ENCODE assay signal across 18 cellular contexts in the genomic region with DNA sequence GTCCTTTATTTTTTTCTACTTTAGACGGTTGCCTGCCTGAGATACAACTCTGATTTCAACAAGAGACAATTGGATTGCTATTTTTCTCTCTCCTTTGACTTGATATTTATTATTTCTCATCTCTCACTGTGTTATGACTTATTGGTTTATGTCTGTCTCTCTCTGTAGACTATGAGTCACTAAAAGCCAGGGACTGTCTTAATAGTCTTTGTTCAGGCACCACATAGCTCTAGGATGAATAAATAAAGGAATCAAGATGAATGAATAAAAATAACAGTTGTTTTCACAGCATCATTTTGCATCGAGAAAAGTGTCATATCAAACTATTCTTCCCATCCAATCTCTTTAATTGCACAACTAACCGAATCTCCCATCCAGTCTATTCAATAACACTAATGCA. TPM values are rescaled to one million over a fixed set of nuclear protein-coding genes. Genes with fewer than 3 reads are reported as not detected.
DNase-seq lines count a peak whose midpoint lies in the region; ATAC-seq and TF ChIP-seq lines count a peak whose summit lies in the region.
"Had no signal": no experiment of that assay in that cellular context is flagged by ENCODE, and none has a peak within 500 bp of the region (broad histone marks: within the 10 kb centered on the region; RNA-seq: fewer than 3 reads in every experiment).

No MANE protein-coding gene starts in this region.

- peak overlapping the region; percentile 36 for H3K27ac Mint-ChIP-seq in activated naive CD8-positive, alpha-beta T cell
- no peak overlapping the region for H3K27ac Mint-ChIP-seq in type B pancreatic cell
- H3K27ac Mint-ChIP-seq: IgD-negative memory B cell had no signal

- ATAC-seq in HG03469 (IDR thresholded peaks at IDR 0.05; ENCODE audit: unreplicated experiment) (no peak), GM21825 (IDR thresholded peaks at IDR 0.05; ENCODE audit: unreplicated experiment) (no peak)

- peaks cover 10% of the 10 kb centered on the region for H3K9me3 Mint-ChIP-seq in activated naive CD8-positive, alpha-beta T cell (ENCODE audit: low read depth)
- peaks cover 11% of the 10 kb centered on the region for H3K9me3 Mint-ChIP-seq in type B pancreatic cell

- TF ChIP-seq CTCF in type B pancreatic cell (conservative IDR thresholded peaks at IDR 0.05) = no peak

- peaks cover 30% of the 10 kb centered on the region for H3K4me1 Mint-ChIP-seq in activated naive CD8-positive, alpha-beta T cell (ENCODE audit: low read depth)
- no peaks in the 10 kb centered on the region for H3K4me1 Mint-ChIP-seq in type B pancreatic cell (ENCODE audit: unreplicated experiment)
- H3K4me1 Mint-ChIP-seq: IgD-negative memory B cell had no signal

- H3K27me3 Mint-ChIP-seq in activated naive CD8-positive, alpha-beta T cell = no peaks in the 10 kb centered on the region
- H3K27me3 Mint-ChIP-seq in type B pancreatic cell = no peaks in the 10 kb centered on the region

- H3K4me3 Mint-ChIP-seq in activated naive CD8-positive, alpha-beta T cell = no peak overlapping the region
- no peak overlapping the region for H3K4me3 Mint-ChIP-seq in type B pancreatic cell
- H3K4me3 Mint-ChIP-seq: IgD-negative memory B cell had no signal

- peak; percentile 44 for DNase-seq in COLO829 (ENCODE audit: low spot score)
- peak; percentile 45 for DNase-seq in HT1080 (ENCODE audit: low read depth)
- peak; percentile 88 for DNase-seq in foreskin melanocyte
- no peak for DNase-seq in type B pancreatic cell (ENCODE audit: extremely low spot score, unreplicated experiment)
- DNase-seq in cerebellum (ENCODE audit: low spot score) = no peak
- DNase-seq: activated CD8-positive, alpha-beta memory T cell treated with anti-CD3 and anti-CD28 coated beads for 24 hours; activated effector memory CD4-positive, alpha-beta T cell treated with anti-CD3 and anti-CD28 coated beads, Interleukin-2, amount 50 U/mL, for 16 hours; DMS53; NCI-H1105; NCI-H2171; NCI-H82; stimulated activated CD4-positive, alpha-beta T cell treated with anti-CD3 and anti-CD28 coated beads, Interleukin-4, amount 100 ng/mL, for 1 hour; tibial artery had no signal

- no peaks in the 10 kb centered on the region for H3K36me3 Mint-ChIP-seq in activated naive CD8-positive, alpha-beta T cell
- no peaks in the 10 kb centered on the region for H3K36me3 Mint-ChIP-seq in type B pancreatic cell
- H3K36me3 Mint-ChIP-seq: IgD-negative memory B cell had no signal

RNA-seq across cellular contexts. Expression of a gene that starts 31.4 kb away (rescaled TPM):
- 0.03 TPM in 1 of 2 replicates, not detected in the other for total RNA-seq in HT1080 (2014; rRNA removed; shearing (Covaris generic))
- 0.06 and 0.26 TPM in 2 replicates for polyA plus RNA-seq in HT1080 (2015; cell fraction: cytosol; rRNA removed)
- 0.06 TPM in 1 of 2 replicates, not detected in the other for polyA plus RNA-seq in HT1080 (2015; cell fraction: nucleus; rRNA removed)
- 0.17 TPM in 1 of 2 replicates, not detected in the other for total RNA-seq in type B pancreatic cell (ENCODE audit: low replicate concordance)
- total RNA-seq in cerebellum = 1.00 TPM
- total RNA-seq: hepatocyte had no signal
- polyA plus RNA-seq: hepatocyte had no signal

Comparison
In these comparisons a context has a peak if more than half of its experiments do, and no peak if none do; other contexts are left out.
1. DNase-seq: peak in COLO829 (single experiment), HT1080 (single experiment) and foreskin melanocyte (single experiment); none in type B pancreatic cell (single experiment) and cerebellum (single experiment).